ENCODE assay signal across 9 cellular contexts in the genomic region with DNA sequence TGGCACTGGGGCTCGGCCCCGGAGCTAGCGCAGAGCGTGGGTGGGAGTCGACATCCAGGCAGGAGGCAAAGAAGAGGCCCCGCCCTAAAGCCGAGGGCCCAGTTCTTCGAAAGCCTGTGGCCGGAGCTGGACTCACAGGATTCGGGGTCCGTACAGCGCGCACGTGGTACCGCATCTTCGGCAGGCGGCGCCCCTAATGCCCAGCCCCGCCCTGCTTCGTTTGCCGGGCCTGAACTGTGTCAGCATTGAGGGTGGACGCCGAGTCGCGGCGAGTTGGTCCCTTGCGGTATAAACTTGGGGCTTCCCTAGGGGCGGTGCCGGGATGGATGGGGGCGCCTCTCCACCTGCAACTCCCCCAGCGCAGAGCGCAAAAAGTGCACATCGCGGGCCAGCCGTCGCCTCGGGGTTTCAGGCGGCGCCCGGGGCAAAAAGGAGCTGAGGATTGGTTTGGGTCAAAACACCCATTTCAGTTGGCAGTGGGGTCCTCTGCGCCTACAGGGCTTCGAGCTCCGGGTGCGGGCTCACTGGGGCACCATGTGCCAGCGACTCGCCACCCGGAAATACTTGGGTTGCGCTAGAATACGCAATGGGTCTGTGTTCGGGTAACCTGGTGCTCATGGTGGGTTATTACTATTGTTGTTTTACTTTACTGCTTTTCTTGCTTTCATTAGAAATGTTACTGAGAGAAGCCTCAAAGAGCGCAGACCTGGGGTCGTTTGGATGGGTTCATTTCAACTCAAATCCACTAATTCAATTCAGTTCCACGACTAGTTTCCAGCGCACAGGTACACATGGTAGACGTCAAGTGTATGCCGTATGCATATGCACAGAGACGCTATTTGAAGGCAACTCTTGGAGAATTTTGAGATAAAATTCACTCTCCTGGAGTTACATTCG. TPM values are rescaled to one million over a fixed set of nuclear protein-coding genes. Genes with fewer than 3 reads are reported as not detected.
A peak's percentile ranks its signal among the peaks of the same experiment; 100 is the strongest.
DNase-seq lines count a peak whose midpoint lies in the region; ATAC-seq and TF ChIP-seq lines count a peak whose summit lies in the region.
"Had no signal": no experiment of that assay in that cellular context is flagged by ENCODE, and none has a peak within 500 bp of the region (broad histone marks: within the 10 kb centered on the region; RNA-seq: fewer than 3 reads in every experiment).

No MANE protein-coding gene starts in this region.

- H2AFZ ChIP-seq in ACC112 (ENCODE audit: low read length, unreplicated experiment) = no peak overlapping the region

- ATAC-seq in HG03095 (IDR thresholded peaks at IDR 0.05; ENCODE audit: unreplicated experiment) (no peak), HG03280 (IDR thresholded peaks at IDR 0.05; ENCODE audit: unreplicated experiment) (no peak)

- H3K4me3 ChIP-seq in ACC112 (ENCODE audit: low read depth, low read length) = peak overlapping the region; percentile 65
- H3K4me3 ChIP-seq in ascending aorta = peak overlapping the region; percentile 65 to 69
- H3K4me3 ChIP-seq in mucosa of stomach (ENCODE audit: low read length) = peak overlapping the region; percentile 61

- no peak for TF ChIP-seq CTCF in GM20000 (IDR thresholded peaks at IDR 0.05; ENCODE audit: extremely low read depth, missing control alignments)
- TF ChIP-seq CTCF in ascending aorta (IDR thresholded peaks at IDR 0.05) = no peak

- no peaks in the 10 kb centered on the region for H3K36me3 ChIP-seq in ACC112 (ENCODE audit: insufficient read depth, low read length)
- no peaks in the 10 kb centered on the region for H3K36me3 ChIP-seq in ascending aorta
- H3K36me3 ChIP-seq in mucosa of stomach (ENCODE audit: control insufficient read depth, insufficient read depth, low read length) = no peaks in the 10 kb centered on the region

- no peaks in the 10 kb centered on the region for H3K9me3 ChIP-seq in ascending aorta
- H3K9me3 ChIP-seq in mucosa of stomach (ENCODE audit: control insufficient read depth, low read length) = no peaks in the 10 kb centered on the region

- no peak overlapping the region for H3K27ac ChIP-seq in ACC112 (ENCODE audit: low read depth, low read length)
- H3K27ac ChIP-seq in ascending aorta = no peak overlapping the region

- intact Hi-C loops in ascending aorta (cut with DNase I) = no loop called here

- H3K9ac ChIP-seq in mucosa of stomach (ENCODE audit: low read length) = no peak overlapping the region

- no peaks in the 10 kb centered on the region for H3K79me2 ChIP-seq in ACC112 (ENCODE audit: control insufficient read depth, insufficient read depth, low read length, unreplicated experiment)

- DNase-seq in GM20000 (ENCODE audit: low spot score) (peak; percentile 65), ascending aorta (ENCODE audit: low spot score in 2 of 2) (no peak), NCI-H82 (lab: John Stamatoyannopoulos, UW) (no peak), HuH-7 (ENCODE audit: low spot score) (no peak)

- peaks cover 98% of the 10 kb centered on the region for H3K27me3 ChIP-seq in ACC112 (ENCODE audit: insufficient read depth, low read length)
- H3K27me3 ChIP-seq in ascending aorta = peaks cover 38% of the 10 kb centered on the region
- H3K27me3 ChIP-seq in mucosa of stomach (ENCODE audit: control insufficient read depth, insufficient read depth, low read length) = peaks cover 93% of the 10 kb centered on the region

- H3K4me1 ChIP-seq in ACC112 (ENCODE audit: control insufficient read depth, insufficient read depth, low read length, unreplicated experiment) = no peaks in the 10 kb centered on the region
- peaks cover 13 to 16% of the 10 kb centered on the region in 2 donors for H3K4me1 ChIP-seq in ascending aorta
- H3K4me1 ChIP-seq in mucosa of stomach (ENCODE audit: control insufficient read depth, insufficient read depth, low read length) = peaks cover 39% of the 10 kb centered on the region

RNA-seq across cellular contexts. Expression of a gene that starts 3.9 kb away (rescaled TPM):
- not detected for total RNA-seq in ascending aorta
- total RNA-seq: pulmonary artery endothelial cell had no signal
